ENCODE assay signal across 16 cellular contexts in genomic region chr17:1576500-1576899, GRCh38. TPM values are rescaled to one million over a fixed set of nuclear protein-coding genes. Genes with fewer than 3 reads are reported as not detected.
A peak's percentile ranks its signal among the peaks of the same experiment; 100 is the strongest.
DNase-seq lines count a peak whose midpoint lies in the region; ATAC-seq and TF ChIP-seq lines count a peak whose summit lies in the region.
"Had no signal": no experiment of that assay in that cellular context is flagged by ENCODE, and none has a peak within 500 bp of the region (broad histone marks: within the 10 kb centered on the region; RNA-seq: fewer than 3 reads in every experiment).

No MANE protein-coding gene starts in this region.

- in situ Hi-C loops in transverse colon (cut with MboI; ENCODE audit: low pct_ligation_motif_present in 1 of 4, low pct_unique_long_range_greater_than_20kb in 1 of 4, low sequenced_read_pairs in 3 of 4), result loop anchor here in 2 of 4 donors (5.0 to 10.0 kb wide), 2 partner anchors 48 to 56 kb away; partner anchors contain the start of gene SLC43A2 (in 1 of the 2)

- TF ChIP-seq CTCF in heart right ventricle (IDR thresholded peaks at IDR 0.05), result no peak
- TF ChIP-seq CTCF in esophagus muscularis mucosa (IDR thresholded peaks at IDR 0.05), result no peak
- TF ChIP-seq CTCF in psoas muscle (IDR thresholded peaks at IDR 0.05), result no peak
- TF ChIP-seq CTCF in transverse colon (IDR thresholded peaks at IDR 0.05), result no peak

- WGBS in heart right ventricle, 2 donors, result 91 to 92% methylated on average over 15 of the region's 15 CpGs
- WGBS in esophagus muscularis mucosa, result 100% methylated on average over 3 of the region's 15 CpGs
- WGBS in psoas muscle, 3 donors, result 84 to 90% (median 87%) methylated on average over 15 of the region's 15 CpGs
- 88% methylated on average over 15 of the region's 15 CpGs; no CpG with 5 or more reads in 1 of the 2 donors for WGBS in transverse colon (ENCODE audit: low coverage in 1 of 2), 2 donors

- intact Hi-C loops in heart right ventricle (cut with DNase I), result loop anchor here in 6 of 10 donors (5.0 to 10.0 kb wide), 6 partner anchors 51 to 288 kb away; partner anchors contain the start of genes RILP (in 2 of the 6), SCARF1 (in 2 of the 6), TLCD2 (in 2 of the 6) and SLC43A2 (in 1 of the 6)
- intact Hi-C loops in cardiac septum (cut with DNase I), result loop anchor here (5.0 to 10.0 kb wide), 3 partner anchors 141 to 298 kb away; no protein-coding TSS in a partner anchor
- intact Hi-C loops in esophagus muscularis mucosa (cut with DNase I), result loop anchor here (2.0 to 5.0 kb wide), 2 partner anchors 52 to 71 kb away; partner anchors contain the start of genes RILP, SCARF1 and SLC43A2
- intact Hi-C loops in psoas muscle (cut with DNase I), result loop anchor here in 1 of 2 donors (5.0 kb wide), 1 partner anchor 71 kb away; the partner anchor contains the start of genes RILP and SCARF1
- intact Hi-C loops in transverse colon (cut with DNase I; ENCODE audit: low total_unique reads), result no loop called here

- ATAC-seq in heart right ventricle (no peak), psoas muscle (no peak), HG02973 (IDR thresholded peaks at IDR 0.05; ENCODE audit: unreplicated experiment) (no peak)
- ATAC-seq: CD8-positive, alpha-beta T cell had no signal

- no peak for TF ChIP-seq POLR2A in esophagus muscularis mucosa (IDR thresholded peaks at IDR 0.05; ENCODE audit: low read depth)
- TF ChIP-seq POLR2A in transverse colon (IDR thresholded peaks at IDR 0.05), result no peak

- H3K4me3 ChIP-seq in heart right ventricle (no peak overlapping the region), esophagus muscularis mucosa (no peak overlapping the region), psoas muscle (no peak overlapping the region), transverse colon (no peak overlapping the region)
- H3K4me3 ChIP-seq: cardiac muscle cell, lung had no signal

- H3K9me3 ChIP-seq in heart right ventricle (no peaks in the 10 kb centered on the region), esophagus muscularis mucosa (no peaks in the 10 kb centered on the region), psoas muscle (no peaks in the 10 kb centered on the region), transverse colon (no peaks in the 10 kb centered on the region)

- H3K36me3 ChIP-seq in heart right ventricle (peaks cover 0 to 8% (median 0%) of the 10 kb centered on the region in 9 donors), esophagus muscularis mucosa (no peaks in the 10 kb centered on the region), psoas muscle (ENCODE audit: insufficient read depth in 1 of 2, low read depth in 1 of 2) (peaks cover 0 to 3% of the 10 kb centered on the region in 2 donors), transverse colon (no peaks in the 10 kb centered on the region)
- H3K36me3 ChIP-seq: cardiac muscle cell had no signal

- no peak for TF ChIP-seq EP300 in esophagus muscularis mucosa (IDR thresholded peaks at IDR 0.05)
- TF ChIP-seq EP300 in transverse colon (IDR thresholded peaks at IDR 0.05; ENCODE audit: low read depth), result no peak

- DNase-seq in heart right ventricle (no peak), cardiac septum (ENCODE audit: low spot score) (no peak), esophagus muscularis mucosa (ENCODE audit: extremely low spot score) (no peak), psoas muscle (peak in 1 of 2 donors; percentile 62), transverse colon (no peak), NCI-H446 (lab: John Stamatoyannopoulos, UW) (no peak), SKM-1 treated with dmso at 0.1 percent for 144 hours (lab: John Stamatoyannopoulos, UW; ENCODE audit: unreplicated experiment) (no peak)
- DNase-seq: activated CD4-positive, alpha-beta T cell treated with anti-CD3 and anti-CD28 coated beads, Interleukin-2, amount 50 U/mL, for 1 hour; activated T-cell treated with anti-CD3 and anti-CD28 coated beads for 4 hours; CD8-positive, alpha-beta T cell; natural killer cell; NCI-H2107; NCI-H748 treated with DMSO at 0.1 percent for 48 hours had no signal

- H3K4me1 ChIP-seq in heart right ventricle (peaks cover 26 to 54% (median 46%) of the 10 kb centered on the region in 9 donors), esophagus muscularis mucosa (peaks cover 35 to 43% (median 42%) of the 10 kb centered on the region in 4 donors), psoas muscle (peaks cover 41% of the 10 kb centered on the region), transverse colon (peaks cover 13 to 52% (median 35%) of the 10 kb centered on the region in 4 donors)

- H3K27me3 ChIP-seq in heart right ventricle (no peaks in the 10 kb centered on the region), esophagus muscularis mucosa (no peaks in the 10 kb centered on the region), psoas muscle (ENCODE audit: insufficient read depth in 3 of 3, low read length in 2 of 3) (no peaks in the 10 kb centered on the region), transverse colon (no peaks in the 10 kb centered on the region)
- H3K27me3 ChIP-seq: cardiac muscle cell had no signal

- peak overlapping the region in 8 of 10 donors; percentile 64 to 94 (median 86) for H3K27ac ChIP-seq in heart right ventricle
- peak overlapping the region; percentile 84 to 91 (median 84) for H3K27ac ChIP-seq in esophagus muscularis mucosa (replicated peaks in 1 of 4)
- peak overlapping the region; percentile 95 for H3K27ac ChIP-seq in psoas muscle
- H3K27ac ChIP-seq in transverse colon, result peak overlapping the region; percentile 82 to 90 (median 84)
- H3K27ac ChIP-seq: cardiac muscle cell had no signal

RNA-seq across cellular contexts. Expression of gene PITPNA, which starts 13.9 kb away (rescaled TPM):
- total RNA-seq in heart right ventricle (10 to 100 TPM; 39.5 to 61.0 (median 50.6) TPM), cardiac septum (49.9 TPM), esophagus muscularis mucosa (10 to 100 TPM; 36.5 to 54.9 (median 47.8) TPM), psoas muscle (10 to 100 TPM; 23.7 to 45.0 (median 43.5) TPM), transverse colon (10 to 100 TPM; 15.3 to 50.2 (median 32.7) TPM)
- polyA plus RNA-seq in heart right ventricle (10 to 100 TPM in 1 of 2 donors, 1 to 10 TPM in 1; 8.0 to 36.9 TPM), psoas muscle (10 to 100 TPM; 23.7 to 43.8 (median 40.0) TPM)

RNA-seq across cellular contexts. Expression of gene SLC43A2, which starts 52.1 kb away (rescaled TPM):
- total RNA-seq in heart right ventricle (10 to 100 TPM in 1 of 10 donors, 1 to 10 TPM in 9; 4.1 to 16.4 (median 7.0) TPM), cardiac septum (4.8 TPM), esophagus muscularis mucosa (10 to 100 TPM in 3 of 4 donors, 1 to 10 TPM in 1; 7.1 to 20.0 (median 13.7) TPM), psoas muscle (10 to 100 TPM; 10.1 to 70.5 (median 30.0) TPM), transverse colon (10 to 100 TPM in 2 of 4 donors, 1 to 10 TPM in 2; 3.7 to 98.9 (median 12.3) TPM)
- polyA plus RNA-seq in heart right ventricle (1 to 10 TPM; 1.6 to 3.9 TPM), psoas muscle (10 to 100 TPM in 2 of 3 donors, 1 to 10 TPM in 1; 9.5 to 21.7 (median 19.0) TPM)
